Comparison of ENCODE assay signal across 27 cellular contexts in genomic region chr2:52414596-52414995, GRCh38.
DNase-seq lines count a peak whose midpoint lies in the region; ATAC-seq and TF ChIP-seq lines count a peak whose summit lies in the region.
"Had no signal": no experiment of that assay in that cellular context is flagged by ENCODE, and none has a peak within 500 bp of the region (broad histone marks: within the 10 kb centered on the region; RNA-seq: fewer than 3 reads in every experiment).

No MANE protein-coding gene starts in this region.

- no peak overlapping the region for H2BK15ac ChIP-seq in mesendoderm (replicated peaks; ENCODE audit: low read depth)

- no peaks in the 10 kb centered on the region for H3K4me1 Mint-ChIP-seq in CD4-positive, alpha-beta memory T cell
- H3K4me1 Mint-ChIP-seq: CD14-positive monocyte had no signal

- H3K9me3 ChIP-seq in PC-3 (ENCODE audit: low read length), result no peaks in the 10 kb centered on the region
- H3K9me3 ChIP-seq in CD4-positive, alpha-beta memory T cell (ENCODE audit: control insufficient read depth in 1 of 2, low read length in 2 of 2), result no peaks in the 10 kb centered on the region
- H3K9me3 ChIP-seq: BE2C, HAP-1 had no signal

- intact Hi-C loops in PC-3 (cut with micrococcal nuclease), result loop anchor here (10.0 kb wide), 1 partner anchor 390 kb away; no protein-coding TSS in a partner anchor
- intact Hi-C loops in CD4-positive, alpha-beta memory T cell (cut with micrococcal nuclease), result no loop called here

- no peak overlapping the region for H4K8ac ChIP-seq in mesendoderm (ENCODE audit: low read depth, low read length)

- H3K18ac ChIP-seq in mesendoderm (ENCODE audit: low read length), result no peak overlapping the region

- H3K9me2 ChIP-seq in PC-3 (replicated peaks; ENCODE audit: low read length), result no peaks in the 10 kb centered on the region

- CTCF ChIA-PET in PC-3 (lab: Charles Lee), result no interaction called here
- CTCF ChIA-PET in CD4-positive, alpha-beta memory T cell (lab: Charles Lee; ENCODE audit: partially characterized antibody), result no interaction called here

- peaks cover 0 to 3% (median 1%) of the 10 kb centered on the region in 8 donors for H3K9me3 Mint-ChIP-seq in CD4-positive, alpha-beta memory T cell

- 0 out of 2 replicates have a peak, but pooled peaks cover 3% of the 10 kb centered on the region for H3K4me1 ChIP-seq in PC-3 (ENCODE audit: insufficient read depth, low read length)
- no peaks in the 10 kb centered on the region for H3K4me1 ChIP-seq in mesendoderm (ENCODE audit: control insufficient read depth, low read depth, low read length)
- no peaks in the 10 kb centered on the region for H3K4me1 ChIP-seq in CD4-positive, alpha-beta memory T cell (ENCODE audit: insufficient read depth, low read length)
- H3K4me1 ChIP-seq: BE2C, HAP-1 had no signal

- H3K79me2 ChIP-seq in PC-3 (ENCODE audit: low read length) (no peaks in the 10 kb centered on the region), mesendoderm (ENCODE audit: control insufficient read depth, insufficient read depth, low read length) (no peaks in the 10 kb centered on the region)

- H3K4me3 ChIP-seq in PC-3 (ENCODE audit: low read length) (no peak overlapping the region), mesendoderm (ENCODE audit: low read length) (no peak overlapping the region)
- no peak overlapping the region for H3K4me3 ChIP-seq in CD4-positive, alpha-beta memory T cell (ENCODE audit: low read length in 2 of 2)
- H3K4me3 ChIP-seq: GM12878, HAP-1 had no signal

- no TSS peak for BruUV-seq in PC-3 (replicated peaks; lab: Mats Ljungman, UMichigan)

- peaks cover 1 to 2% of the 10 kb centered on the region in 2 donors for H3K27me3 Mint-ChIP-seq in CD4-positive, alpha-beta memory T cell

- H3K36me3 ChIP-seq in PC-3 (ENCODE audit: low read depth, low read length) (no peaks in the 10 kb centered on the region), mesendoderm (ENCODE audit: control insufficient read depth, insufficient read depth, low read length) (no peaks in the 10 kb centered on the region)
- H3K36me3 ChIP-seq in CD4-positive, alpha-beta memory T cell (ENCODE audit: insufficient read depth, low read length), result no peaks in the 10 kb centered on the region
- H3K36me3 ChIP-seq: BE2C, HAP-1 had no signal

- H4K20me1 ChIP-seq in PC-3 (ENCODE audit: low read length), result no peaks in the 10 kb centered on the region

- no peaks in the 10 kb centered on the region for H3K79me1 ChIP-seq in mesendoderm (ENCODE audit: low read length)

- H2BK5ac ChIP-seq in mesendoderm (ENCODE audit: low read length), result no peak overlapping the region

- DNase-seq in NCI-H1105 treated with DMSO at 0.1 percent for 48 hours (lab: John Stamatoyannopoulos, UW) (peak; percentile 77), NCI-H1105 (lab: John Stamatoyannopoulos, UW) (no peak), ELF-1 (ENCODE audit: low read depth, low spot score) (peak; percentile 26), PC-3 (no peak), mesendoderm (peak; percentile 33), SW 1271 (lab: John Stamatoyannopoulos, UW) (no peak)
- no peak for DNase-seq in CD4-positive, alpha-beta memory T cell
- DNase-seq: 8988T, ACHN, BE2C, DMS153, GOT3, HFFc6, NCI-H1048, NCI-H1694, NCI-H2029 treated with DMSO at 0.1 percent for 48 hours, NCI-H2171, NCI-H226, NCI-H510A, NCI-H774, SHP77 had no signal

- no peak overlapping the region for H3K56ac ChIP-seq in mesendoderm (ENCODE audit: low read length)

- no peak overlapping the region for H2AK5ac ChIP-seq in mesendoderm (ENCODE audit: low read length)

- H3K9ac ChIP-seq in PC-3 (ENCODE audit: low read length), result no peak overlapping the region
- H3K9ac ChIP-seq in mesendoderm (ENCODE audit: low read length), result no peak overlapping the region

- WGBS in mesendoderm (ENCODE audit: extremely low coverage, insufficient coverage, low lambda C conversion rate), result no CpG with 5 or more reads among the region's 3 CpGs

- no peak for TF ChIP-seq CTCF in PC-3 (conservative IDR thresholded peaks at IDR 0.05; ENCODE audit: low read depth, low read length)

- no peak overlapping the region for H3K23ac ChIP-seq in mesendoderm (ENCODE audit: low read length)

- H3K4me2 ChIP-seq in PC-3 (ENCODE audit: low read length) (no peak overlapping the region), mesendoderm (ENCODE audit: low read length) (no peak overlapping the region)

- no peak overlapping the region for H2AFZ ChIP-seq in PC-3 (ENCODE audit: low read length)

- H2BK120ac ChIP-seq in mesendoderm (ENCODE audit: low read depth, low read length), result no peak overlapping the region

- H3K27ac Mint-ChIP-seq in CD4-positive, alpha-beta memory T cell, result no peak overlapping the region
- H3K27ac Mint-ChIP-seq: CD14-positive monocyte, HFFc6 had no signal

- H3K27me3 ChIP-seq in PC-3 (ENCODE audit: low read length) (no peaks in the 10 kb centered on the region), mesendoderm (ENCODE audit: insufficient read depth, low read length, poor library complexity) (no peaks in the 10 kb centered on the region)
- H3K27me3 ChIP-seq in CD4-positive, alpha-beta memory T cell (ENCODE audit: insufficient read depth, low read length), result no peaks in the 10 kb centered on the region
- H3K27me3 ChIP-seq: BE2C had no signal

- no peaks in the 10 kb centered on the region for H3F3A ChIP-seq in PC-3 (ENCODE audit: low read length, unreplicated experiment)

- H4K5ac ChIP-seq in mesendoderm (ENCODE audit: low read length), result no peak overlapping the region

- no peaks in the 10 kb centered on the region for H3K36me3 Mint-ChIP-seq in CD4-positive, alpha-beta memory T cell
- H3K36me3 Mint-ChIP-seq: CD14-positive monocyte had no signal

- POLR2A ChIA-PET in PC-3 (lab: Charles Lee; ENCODE audit: unreplicated experiment), result no interaction called here
- POLR2A ChIA-PET in CD4-positive, alpha-beta memory T cell (lab: Charles Lee; ENCODE audit: partially characterized antibody), result no interaction called here

- H3K27ac ChIP-seq in PC-3 (ENCODE audit: low read length) (no peak overlapping the region), mesendoderm (ENCODE audit: low read depth, low read length) (no peak overlapping the region)
- no peak overlapping the region for H3K27ac ChIP-seq in CD4-positive, alpha-beta memory T cell (ENCODE audit: low read depth, low read length)
- H3K27ac ChIP-seq: RWPE1 had no signal

- H3K4ac ChIP-seq in mesendoderm (ENCODE audit: low read depth, low read length), result no peak overlapping the region

- ATAC-seq in PC-3, result peak; percentile 31
- no peak for ATAC-seq in GM19395 (IDR thresholded peaks at IDR 0.05; ENCODE audit: unreplicated experiment)
- ATAC-seq: GM12878, Panc1 had no signal

- no peak overlapping the region for H3K4me3 Mint-ChIP-seq in CD4-positive, alpha-beta memory T cell
- H3K4me3 Mint-ChIP-seq: CD14-positive monocyte, HFFc6 had no signal

Comparison
In these comparisons a context has a peak if more than half of its experiments do, and no peak if none do; other contexts are left out.
1. DNase-seq: peak in NCI-H1105 treated with DMSO at 0.1 percent for 48 hours (single experiment), ELF-1 (single experiment) and mesendoderm (single experiment); none in NCI-H1105 (single experiment), PC-3 (single experiment), SW 1271 (0 of 2) and CD4-positive, alpha-beta memory T cell (0 of 5).